In genomic region chr11:17651061-17651460, GRCh38 we compare ENCODE assay signal across 20 cellular contexts.
DNase-seq lines count a peak whose midpoint lies in the region; TF ChIP-seq lines count a peak whose summit lies in the region.
"Had no signal": no experiment of that assay in that cellular context is flagged by ENCODE, and none has a peak within 500 bp of the region (broad histone marks: within the 10 kb centered on the region; RNA-seq: fewer than 3 reads in every experiment).

No MANE protein-coding gene starts in this region.

- no peak overlapping the region for H2AFZ ChIP-seq in osteoblast (ENCODE audit: low read length)
- H2AFZ ChIP-seq: PC-9 had no signal

- H3K4me1 ChIP-seq in BLaER1 (peaks cover 46% of the 10 kb centered on the region), osteoblast (ENCODE audit: insufficient read depth, low read length) (peaks cover 8% of the 10 kb centered on the region)

- peak overlapping the region; percentile 75 for H3K27ac ChIP-seq in BLaER1
- peak overlapping the region; percentile 25 for H3K27ac ChIP-seq in WERI-Rb-1
- H3K27ac ChIP-seq in osteoblast (ENCODE audit: low read depth, low read length), result no peak overlapping the region
- H3K27ac ChIP-seq: KMS-11, PC-9 had no signal

- no peak for TF ChIP-seq CTCF in GM20000 (IDR thresholded peaks at IDR 0.05; ENCODE audit: extremely low read depth, missing control alignments)
- no peak for TF ChIP-seq CTCF in WERI-Rb-1 (IDR thresholded peaks at IDR 0.05; ENCODE audit: low read depth, low read length)
- no peak for TF ChIP-seq CTCF in osteoblast (IDR thresholded peaks at IDR 0.05; ENCODE audit: extremely low read depth, low read depth, low read length)

- no peaks in the 10 kb centered on the region for H3K79me2 ChIP-seq in osteoblast (ENCODE audit: insufficient read depth, low read length)

- H3K4me2 ChIP-seq in BLaER1, result peak overlapping the region; percentile 91
- H3K4me2 ChIP-seq in osteoblast (ENCODE audit: insufficient read depth, low read length), result no peak overlapping the region
- H3K4me2 ChIP-seq: KMS-11, PC-9 had no signal

- H3K9me3 ChIP-seq in BLaER1 (peaks cover 47% of the 10 kb centered on the region), WERI-Rb-1 (ENCODE audit: severe bottlenecking) (peaks cover 18% of the 10 kb centered on the region), osteoblast (ENCODE audit: low read depth, low read length) (peaks cover 2% of the 10 kb centered on the region)

- DNase-seq in GM20000 (ENCODE audit: low spot score), result peak; percentile 4
- DNase-seq in WERI-Rb-1, result peak; percentile 8
- DNase-seq in osteoblast (ENCODE audit: insufficient read length, low spot score, missing footprints), result peak; percentile 54
- no peak for DNase-seq in dermis blood vessel endothelial cell
- DNase-seq in dedifferentiated amniotic fluid mesenchymal stem cell (ENCODE audit: extremely low spot score), result no peak
- no peak for DNase-seq in erythroblast (lab: John Stamatoyannopoulos, UW)
- no peak for DNase-seq in RKO (ENCODE audit: low spot score)
- DNase-seq: CD4-positive, alpha-beta T cell; GOT3; NCI-H1048; NCI-H1417; NCI-H1694; NCI-H2029 treated with DMSO at 0.1 percent for 48 hours; NCI-H446 treated with DMSO at 0.1 percent for 48 hours; NCI-H526; PC-9; Right ventricle myocardium superior; RPMI8226 had no signal

- no peak for TF ChIP-seq POLR2A in erythroblast (IDR thresholded peaks at IDR 0.05; ENCODE audit: low read length)

- H3K27me3 ChIP-seq in BLaER1 (no peaks in the 10 kb centered on the region), WERI-Rb-1 (ENCODE audit: insufficient read depth, low read depth, severe bottlenecking) (no peaks in the 10 kb centered on the region), osteoblast (ENCODE audit: insufficient read depth, low read length) (peaks cover 4% of the 10 kb centered on the region)

- H4K20me1 ChIP-seq in BLaER1, result no peaks in the 10 kb centered on the region
- no peaks in the 10 kb centered on the region for H4K20me1 ChIP-seq in osteoblast (ENCODE audit: insufficient read depth, low read length)

- H3K4me3 ChIP-seq in BLaER1, result no peak overlapping the region
- no peak overlapping the region for H3K4me3 ChIP-seq in WERI-Rb-1 (ENCODE audit: low read depth, low read length)
- H3K4me3 ChIP-seq in osteoblast (ENCODE audit: insufficient read depth, low read length), result no peak overlapping the region
- H3K4me3 ChIP-seq: PC-9 had no signal

- H3K36me3 ChIP-seq in BLaER1 (no peaks in the 10 kb centered on the region), WERI-Rb-1 (no peaks in the 10 kb centered on the region), osteoblast (ENCODE audit: insufficient read depth, low read length) (no peaks in the 10 kb centered on the region)

- H3K9ac ChIP-seq in BLaER1, result no peak overlapping the region; the same call in 1 of the 2 replicates
- H3K9ac ChIP-seq: KMS-11 had no signal

Comparison
In these comparisons a context has a peak if more than half of its experiments do, and no peak if none do; other contexts are left out.
1. DNase-seq: peak in GM20000 (single experiment), WERI-Rb-1 (single experiment) and osteoblast (single experiment); none in dermis blood vessel endothelial cell (single experiment), dedifferentiated amniotic fluid mesenchymal stem cell (single experiment), erythroblast (0 of 2) and RKO (single experiment).